8 cellular contexts compared by ENCODE assay signal in genomic region chr1:31422505-31423319, GRCh38. TPM values are rescaled to one million over a fixed set of nuclear protein-coding genes. Genes with fewer than 3 reads are reported as not detected.
DNase-seq lines count a peak whose midpoint lies in the region; ATAC-seq and TF ChIP-seq lines count a peak whose summit lies in the region.

No MANE protein-coding gene starts in this region.

- peak overlapping the region in 3 of 7 donors; percentile 48 to 71 (median 54) for H3K27ac Mint-ChIP-seq in CD14-positive monocyte

- intact Hi-C loops in CD14-positive monocyte (cut with micrococcal nuclease) (loop anchor here (1.0 to 10.0 kb wide), 4 partner anchors 26 to 240 kb away; no protein-coding TSS in a partner anchor), dorsolateral prefrontal cortex (cut with DNase I) (loop anchor here (1.0 to 10.0 kb wide), 7 partner anchors 28 to 260 kb away; partner anchors contain the start of genes SNRNP40 (in 1 of the 2) and ZCCHC17 (in 1 of the 2))

- H3K4me3 ChIP-seq in dorsolateral prefrontal cortex = peak overlapping the region in 3 of 59 donors; percentile 8 to 31 (median 31)

- TF ChIP-seq CTCF in CD14-positive monocyte (IDR thresholded peaks at IDR 0.05) = peak; percentile 89
- TF ChIP-seq CTCF in dorsolateral prefrontal cortex (IDR thresholded peaks at IDR 0.05 in 54 of 56, conservative IDR thresholded peaks at IDR 0.05 in 2 of 56; ENCODE audit: low read depth in 1 of 56, partially characterized antibody in 56 of 56) = peak; percentile 83 to 98 (median 94)

- no peaks in the 10 kb centered on the region for H3K9me3 Mint-ChIP-seq in CD14-positive monocyte

- H3K27me3 Mint-ChIP-seq in CD14-positive monocyte (ENCODE audit: low read depth in 3 of 3) = peaks cover 7 to 16% (median 13%) of the 10 kb centered on the region in 3 donors

- no peak overlapping the region for H3K27ac ChIP-seq in dorsolateral prefrontal cortex

- peaks cover 8% of the 10 kb centered on the region for H3K4me1 Mint-ChIP-seq in CD14-positive monocyte

- no peaks in the 10 kb centered on the region for H3K36me3 Mint-ChIP-seq in CD14-positive monocyte

- H3K4me3 Mint-ChIP-seq in CD14-positive monocyte = peak overlapping the region in 1 of 2 donors; percentile 15

- no peak for ATAC-seq in GM18519 (IDR thresholded peaks at IDR 0.05; ENCODE audit: low FRiP score, unreplicated experiment)

- DNase-seq in CD14-positive monocyte (ENCODE audit: low spot score) = peak; percentile 76
- peak; percentile 53 for DNase-seq in GOT3 (lab: John Stamatoyannopoulos, UW)
- peak; percentile 71 for DNase-seq in NCI-H69 (lab: John Stamatoyannopoulos, UW)
- DNase-seq in activated CD4-positive, alpha-beta T cell treated with anti-CD3 and anti-CD28 coated beads, Interleukin-2, amount 50 U/mL, for 1 hour = peak; percentile 57
- peak in 9 of 10 donors; percentile 49 to 80 (median 69) for DNase-seq in dorsolateral prefrontal cortex
- peak; percentile 71 for DNase-seq in medulla oblongata (ENCODE audit: extremely low spot score)
- peak; percentile 35 for DNase-seq in stimulated activated CD8-positive, alpha-beta memory T cell treated with anti-CD3 and anti-CD28 coated beads, Interleukin-12 subunit alpha, Interleukin-12 subunit beta, amount 100 ng/mL, for 1 hour (ENCODE audit: low read depth)

- H3K27me3 ChIP-seq in dorsolateral prefrontal cortex = peaks cover 0 to 7% (median 0%) of the 10 kb centered on the region in 45 donors

RNA-seq across cellular contexts. Expression of gene SERINC2, which starts 9.7 kb away (rescaled TPM):
- polyA plus RNA-seq in CD14-positive monocyte = 1 to 10 TPM; 4.1 to 7.8 TPM
- 1 to 10 TPM in 37 of 120 experiments, under 1 TPM in 79, not detected in 4; 0.19 to 2.7 (median 0.81) TPM for total RNA-seq in dorsolateral prefrontal cortex

RNA-seq across cellular contexts. Expression of gene FABP3, which starts 49.8 kb away (rescaled TPM):
- polyA plus RNA-seq in CD14-positive monocyte = not detected
- 100 to 1,000 TPM in 40 of 120 experiments, 10 to 100 TPM in 80; 26.6 to 202 (median 90.7) TPM for total RNA-seq in dorsolateral prefrontal cortex
